10 cellular contexts compared by ENCODE assay signal in the genomic region with DNA sequence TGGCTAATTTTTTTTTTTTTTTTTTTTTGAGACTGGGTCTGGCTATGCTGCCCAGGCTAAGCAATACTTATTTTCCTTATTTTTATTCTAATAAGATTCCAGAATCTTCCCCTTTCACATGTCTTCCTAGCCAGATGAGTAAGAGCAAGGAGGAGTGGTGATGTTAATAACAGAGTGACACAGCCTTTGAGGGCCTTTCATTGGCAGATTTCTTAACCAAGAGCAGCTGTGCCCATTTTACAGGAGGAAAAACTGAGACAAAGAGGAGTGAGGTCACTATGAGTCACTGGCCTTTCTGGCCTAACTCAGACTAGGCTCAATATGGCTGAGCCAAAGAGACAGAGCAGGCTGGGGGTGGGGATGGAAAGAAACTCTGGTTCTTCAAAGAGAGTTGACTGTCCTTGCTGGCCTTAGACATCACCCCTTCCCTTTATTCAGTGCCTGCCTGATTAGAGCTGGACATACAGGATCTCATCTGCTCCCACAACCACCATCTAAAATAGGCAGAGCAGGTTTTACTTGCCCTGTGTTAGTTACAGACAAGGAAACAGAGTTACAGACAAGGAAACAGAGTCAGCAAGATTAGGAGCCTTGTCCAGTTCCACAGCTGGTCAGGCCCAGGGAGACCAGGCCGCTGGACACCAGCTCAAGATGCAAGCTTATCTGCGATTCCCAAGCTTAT. TPM values are rescaled to one million over a fixed set of nuclear protein-coding genes. Genes with fewer than 3 reads are reported as not detected.
A peak's percentile ranks its signal among the peaks of the same experiment; 100 is the strongest.
DNase-seq lines count a peak whose midpoint lies in the region; ATAC-seq and TF ChIP-seq lines count a peak whose summit lies in the region.
"Had no signal": no experiment of that assay in that cellular context is flagged by ENCODE, and none has a peak within 500 bp of the region (broad histone marks: within the 10 kb centered on the region; RNA-seq: fewer than 3 reads in every experiment).

No MANE protein-coding gene starts in this region.

- no CpG with 5 or more reads among the region's 2 CpGs for WGBS in IMR-90 (ENCODE audit: extremely low coverage in 2 of 2, insufficient read length in 1 of 2), 2 experiments

- no peak overlapping the region for H2AK5ac ChIP-seq in IMR-90 (ENCODE audit: low read depth, low read length)

- no peak for TF ChIP-seq CTCF in IMR-90 (conservative IDR thresholded peaks at IDR 0.05; ENCODE audit: low read depth, low read length)
- TF ChIP-seq CTCF in nephron (IDR thresholded peaks at IDR 0.05; ENCODE audit: unreplicated experiment in 3 of 3): no peak

- no peak for TF ChIP-seq POLR2A in IMR-90 (IDR thresholded peaks at IDR 0.05; ENCODE audit: low read depth, low read length)

- H2BK5ac ChIP-seq in IMR-90 (ENCODE audit: low read depth, low read length, poor library complexity, severe bottlenecking): no peak overlapping the region

- H3K4me3 ChIP-seq in CD4-positive, alpha-beta memory T cell (ENCODE audit: low read length in 2 of 2): no peak overlapping the region
- no peak overlapping the region for H3K4me3 ChIP-seq in IMR-90 (ENCODE audit: insufficient read depth, low read depth, low read length)
- H3K4me3 ChIP-seq: smooth muscle cell had no signal

- H3K9ac ChIP-seq in IMR-90 (ENCODE audit: low read depth, low read length): no peak overlapping the region

- H3K4ac ChIP-seq in IMR-90 (ENCODE audit: low read depth, low read length): no peak overlapping the region

- H4K5ac ChIP-seq in IMR-90 (ENCODE audit: low read depth, low read length): no peak overlapping the region

- H3K27me3 ChIP-seq in CD4-positive, alpha-beta memory T cell (ENCODE audit: insufficient read depth, low read length): no peaks in the 10 kb centered on the region
- peaks cover 10% of the 10 kb centered on the region for H3K27me3 ChIP-seq in IMR-90 (ENCODE audit: control insufficient read depth, insufficient read depth, low read length)

- no peak for TF ChIP-seq RAD21 in IMR-90 (IDR thresholded peaks at IDR 0.05; ENCODE audit: low read length)

- no peaks in the 10 kb centered on the region for H3K36me3 ChIP-seq in CD4-positive, alpha-beta memory T cell (ENCODE audit: insufficient read depth, low read length)
- H3K36me3 ChIP-seq in IMR-90 (ENCODE audit: control insufficient read depth, insufficient read depth, low read length): no peaks in the 10 kb centered on the region

- in situ Hi-C loops in IMR-90 (cut with MboI; ENCODE audit: low sequenced_read_pairs): no loop called here

- no peak overlapping the region for H2AK9ac ChIP-seq in IMR-90 (replicated peaks; ENCODE audit: low read depth, low read length, poor library complexity)

- H2AFZ ChIP-seq in IMR-90 (replicated peaks; ENCODE audit: low read length, poor library complexity): no peak overlapping the region

- H3K36me3 Mint-ChIP-seq in CD4-positive, alpha-beta memory T cell: no peaks in the 10 kb centered on the region
- H3K36me3 Mint-ChIP-seq in activated naive CD8-positive, alpha-beta T cell treated with anti-CD3 and anti-CD28 coated beads, Interleukin-2, amount 50 U/mL, for 24 hours (ENCODE audit: low read depth): no peaks in the 10 kb centered on the region
- no peaks in the 10 kb centered on the region for H3K36me3 Mint-ChIP-seq in nephron (ENCODE audit: low read depth)

- POLR2A ChIA-PET in CD4-positive, alpha-beta memory T cell (lab: Charles Lee; ENCODE audit: partially characterized antibody): interaction anchor here (0.6 to 33.8 kb wide), 6 partner anchors 8 to 54 kb away, joined by 3 to 688 read pairs (median 4); a partner anchor contains a TSS
- POLR2A ChIA-PET in IMR-90 (lab: Charles Lee; ENCODE audit: unreplicated experiment): interaction anchor here (1.5 kb wide), 1 partner anchor 49 kb away, joined by 3 read pairs; no protein-coding TSS in a partner anchor

- no peak overlapping the region for H3K23ac ChIP-seq in IMR-90 (ENCODE audit: low read depth, low read length)

- no peak for ATAC-seq in IMR-90 (ENCODE audit: low read depth)
- ATAC-seq in activated naive CD8-positive, alpha-beta T cell treated with anti-CD3 and anti-CD28 coated beads, Interleukin-2, amount 50 U/mL, for 24 hours: peak; percentile 65
- ATAC-seq in HG03159 (IDR thresholded peaks at IDR 0.05; ENCODE audit: unreplicated experiment): no peak
- ATAC-seq in GM18909 (IDR thresholded peaks at IDR 0.05; ENCODE audit: poor library complexity, unreplicated experiment): no peak

- CTCF ChIA-PET in CD4-positive, alpha-beta memory T cell (lab: Charles Lee; ENCODE audit: partially characterized antibody): interaction anchor here (0.8 to 1.2 kb wide), 3 partner anchors 14 to 39 kb away, joined by 3 to 5 read pairs (median 3); no protein-coding TSS in a partner anchor
- CTCF ChIA-PET in IMR-90 (lab: Yijun Ruan, JAX): interaction anchor here (0.6 kb wide), 1 partner anchor 15 kb away, joined by 3 read pairs; no protein-coding TSS in a partner anchor

- H4K8ac ChIP-seq in IMR-90 (ENCODE audit: low read depth in 2 of 2, low read length in 2 of 2): no peak overlapping the region

- H3K14ac ChIP-seq in IMR-90 (replicated peaks; ENCODE audit: low read depth, low read length): no peak overlapping the region

- no peak overlapping the region for H3K4me2 ChIP-seq in IMR-90 (ENCODE audit: low read depth, low read length)
- H3K4me2 ChIP-seq: smooth muscle cell had no signal

- H3K9me3 ChIP-seq in CD4-positive, alpha-beta memory T cell (ENCODE audit: control insufficient read depth in 1 of 2, low read length in 2 of 2): no peaks in the 10 kb centered on the region
- H3K9me3 ChIP-seq in IMR-90 (ENCODE audit: control insufficient read depth, insufficient read depth, low read length): no peaks in the 10 kb centered on the region

- peak overlapping the region in 5 of 7 donors; percentile 70 to 88 (median 78) for H3K27ac Mint-ChIP-seq in CD4-positive, alpha-beta memory T cell
- H3K27ac Mint-ChIP-seq in activated naive CD8-positive, alpha-beta T cell treated with anti-CD3 and anti-CD28 coated beads, Interleukin-2, amount 50 U/mL, for 24 hours: peak overlapping the region; percentile 87
- peak overlapping the region; percentile 48 to 93 (median 84) for H3K27ac Mint-ChIP-seq in nephron

- no peaks in the 10 kb centered on the region for H3K79me1 ChIP-seq in IMR-90 (ENCODE audit: low read depth in 1 of 2, low read length in 2 of 2)

- H2BK120ac ChIP-seq in IMR-90 (ENCODE audit: low read depth, low read length): no peak overlapping the region

- intact Hi-C loops in CD4-positive, alpha-beta memory T cell (cut with micrococcal nuclease): no loop called here
- intact Hi-C loops in IMR-90 (cut with micrococcal nuclease): no loop called here

- no peaks in the 10 kb centered on the region for H3K9me3 Mint-ChIP-seq in CD4-positive, alpha-beta memory T cell
- peaks cover 5% of the 10 kb centered on the region for H3K9me3 Mint-ChIP-seq in activated naive CD8-positive, alpha-beta T cell treated with anti-CD3 and anti-CD28 coated beads, Interleukin-2, amount 50 U/mL, for 24 hours
- H3K9me3 Mint-ChIP-seq in nephron: no peaks in the 10 kb centered on the region

- peaks cover 61% of the 10 kb centered on the region for H3K4me1 ChIP-seq in CD4-positive, alpha-beta memory T cell (ENCODE audit: insufficient read depth, low read length)
- peaks cover 6% of the 10 kb centered on the region for H3K4me1 ChIP-seq in IMR-90 (ENCODE audit: control insufficient read depth, insufficient read depth, low read length)

- peak in 1 of 5 donors; percentile 41 for DNase-seq in CD4-positive, alpha-beta memory T cell
- DNase-seq in IMR-90: peak; percentile 10
- peak; percentile 57 for DNase-seq in activated naive CD8-positive, alpha-beta T cell treated with anti-CD3 and anti-CD28 coated beads, Interleukin-2, amount 50 U/mL, for 24 hours
- no peak for DNase-seq in NCI-H510A (lab: John Stamatoyannopoulos, UW)
- no peak for DNase-seq in activated CD8-positive, alpha-beta memory T cell treated with anti-CD3 and anti-CD28 coated beads, Interleukin-2, amount 50 U/mL, for 48 hours
- DNase-seq: GF-D8 had no signal

- H4K91ac ChIP-seq in IMR-90 (ENCODE audit: insufficient read depth, low read depth, low read length): no peak overlapping the region

- no peaks in the 10 kb centered on the region for H3K27me3 Mint-ChIP-seq in CD4-positive, alpha-beta memory T cell
- H3K27me3 Mint-ChIP-seq in activated naive CD8-positive, alpha-beta T cell treated with anti-CD3 and anti-CD28 coated beads, Interleukin-2, amount 50 U/mL, for 24 hours: no peaks in the 10 kb centered on the region
- peaks cover 13% of the 10 kb centered on the region for H3K27me3 Mint-ChIP-seq in nephron (ENCODE audit: low read depth)

- dilution Hi-C loops in IMR-90 (cut with HindIII; ENCODE audit: low sequenced_read_pairs, unreplicated experiment): no loop called here

- no peak overlapping the region for H2BK20ac ChIP-seq in IMR-90 (ENCODE audit: low read depth, low read length)

- H3K18ac ChIP-seq in IMR-90 (ENCODE audit: low read depth, low read length): no peak overlapping the region

- BruUV-seq in IMR-90 (replicated peaks; lab: Mats Ljungman, UMichigan): no TSS peak

- H2BK15ac ChIP-seq in IMR-90 (ENCODE audit: low read depth, low read length): no peak overlapping the region

- H3K56ac ChIP-seq in IMR-90 (ENCODE audit: extremely low read depth, insufficient read depth, low read length): no peak overlapping the region

- peak overlapping the region in 1 of 8 donors; percentile 35 for H3K4me3 Mint-ChIP-seq in CD4-positive, alpha-beta memory T cell
- no peak overlapping the region for H3K4me3 Mint-ChIP-seq in activated naive CD8-positive, alpha-beta T cell treated with anti-CD3 and anti-CD28 coated beads, Interleukin-2, amount 50 U/mL, for 24 hours
- H3K4me3 Mint-ChIP-seq in nephron: no peak overlapping the region

- H3K9me1 ChIP-seq in IMR-90 (ENCODE audit: insufficient read depth, low read length): no peaks in the 10 kb centered on the region

- peaks cover 24 to 70% (median 49%) of the 10 kb centered on the region in 4 donors for H3K4me1 Mint-ChIP-seq in CD4-positive, alpha-beta memory T cell
- H3K4me1 Mint-ChIP-seq in activated naive CD8-positive, alpha-beta T cell treated with anti-CD3 and anti-CD28 coated beads, Interleukin-2, amount 50 U/mL, for 24 hours: peaks cover 73% of the 10 kb centered on the region
- H3K4me1 Mint-ChIP-seq in nephron: peaks cover 33% of the 10 kb centered on the region

- no peak overlapping the region for H3K27ac ChIP-seq in CD4-positive, alpha-beta memory T cell (ENCODE audit: low read depth, low read length)
- H3K27ac ChIP-seq in IMR-90 (ENCODE audit: insufficient read depth, low read length): no peak overlapping the region

- H4K20me1 ChIP-seq in IMR-90 (ENCODE audit: insufficient read depth, low read length): no peaks in the 10 kb centered on the region

TF ChIP-seq in IMR-90, 13 proteins besides CTCF, POLR2A, EP300 and RAD21:
- peak; percentile 77 for TF ChIP-seq RCOR1 (IDR thresholded peaks at IDR 0.05; ENCODE audit: insufficient replicate concordance, low read length)
- no peak for TF ChIP-seq CHD1 (IDR thresholded peaks at IDR 0.05; ENCODE audit: low read depth, low read length)

RNA-seq across cellular contexts. Expression of a gene that starts 50.0 kb away (rescaled TPM):
- total RNA-seq in CD4-positive, alpha-beta memory T cell: 100 to 1,000 TPM in 1 of 2 experiments, 10 to 100 TPM in 1; 93.7 to 104 TPM
- 100 to 1,000 TPM in 1 of 2 donors, 10 to 100 TPM in 1; 74.3 to 102 TPM for polyA plus RNA-seq in CD4-positive, alpha-beta memory T cell
- total RNA-seq in IMR-90 (2012; rRNA removed): 4.3 and 6.1 TPM in 2 replicates
- polyA plus RNA-seq in IMR-90 (2012; rRNA removed): 9.0 and 9.2 TPM in 2 replicates
- polyA plus RNA-seq in IMR-90 (2012; cell fraction: cytosol; rRNA removed): 8.7 and 11.5 TPM in 2 replicates
- polyA plus RNA-seq in IMR-90 (2012; cell fraction: nucleus; rRNA removed; ENCODE audit: low replicate concordance): 10.3 and 26.9 TPM in 2 replicates

Comparison
In these comparisons a context has a peak if more than half of its experiments do, and no peak if none do; other contexts are left out.
1. DNase-seq: peak in IMR-90 (single experiment) and activated naive CD8-positive, alpha-beta T cell treated with anti-CD3 and anti-CD28 coated beads, Interleukin-2, amount 50 U/mL, for 24 hours (single experiment); none in NCI-H510A (single experiment) and activated CD8-positive, alpha-beta memory T cell treated with anti-CD3 and anti-CD28 coated beads, Interleukin-2, amount 50 U/mL, for 48 hours (single experiment).
2. RNA of a gene that starts 50.0 kb away (total RNA-seq): 93.7 to 104 TPM in CD4-positive, alpha-beta memory T cell; 4.3 to 6.1 TPM in IMR-90; every median in the first group is over 10 times any median in the second.
3. Peak in every context shown above with its lines, with median percentiles within 50 percentile points of each other: H3K27ac Mint-ChIP-seq.